Comparison of ENCODE assay signal across 8 cellular contexts in the genomic region with DNA sequence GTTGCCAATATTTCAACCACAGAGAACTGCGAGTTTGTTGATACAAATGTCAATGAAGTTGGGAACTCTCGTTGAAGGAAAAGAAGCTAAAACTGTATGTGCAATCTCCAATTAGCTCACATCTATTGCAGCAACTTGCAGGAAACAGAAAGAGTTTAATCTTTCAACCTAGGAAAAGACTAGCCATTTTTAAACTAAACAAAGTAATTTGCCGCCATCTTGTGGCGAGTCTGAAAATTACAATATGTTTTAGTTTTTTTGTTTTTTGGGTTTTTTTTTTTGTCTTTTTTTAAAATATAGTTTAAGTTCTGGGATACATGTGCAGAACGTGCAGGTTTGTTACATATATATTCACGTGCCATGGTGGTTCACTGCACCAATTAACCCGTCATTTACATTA.
DNase-seq lines count a peak whose midpoint lies in the region; ATAC-seq, FAIRE-seq and TF ChIP-seq lines count a peak whose summit lies in the region.

No MANE protein-coding gene starts in this region.

- no peak overlapping the region for H3K4me2 ChIP-seq in SK-N-SH
- no peak overlapping the region for H3K4me2 ChIP-seq in K562 (ENCODE audit: insufficient read depth, low read length)

- no TSS peak for BruUV-seq in K562 (replicated peaks; lab: Mats Ljungman, UMichigan)

- H3K9ac ChIP-seq in SK-N-SH (no peak overlapping the region), K562 (ENCODE audit: insufficient read depth in 1 of 2, low read depth in 2 of 2, low read length in 2 of 2) (no peak overlapping the region)

- no peaks in the 10 kb centered on the region for H3K9me2 ChIP-seq in SK-N-SH

- H3K36me3 ChIP-seq in SK-N-SH (replicated peaks in 1 of 2; ENCODE audit: control insufficient read depth in 1 of 2, insufficient read depth in 2 of 2, low read length in 1 of 2) (no peaks in the 10 kb centered on the region), K562 (ENCODE audit: control insufficient read depth, insufficient read depth, low read length) (no peaks in the 10 kb centered on the region)

- TF ChIP-seq RAD21 in SK-N-SH (IDR thresholded peaks at IDR 0.05; ENCODE audit: low read length) (peak; percentile 50), K562 (CRISPR knock-in tag; conservative IDR thresholded peaks at IDR 0.05 in 1 of 2, IDR thresholded peaks at IDR 0.05 in 1 of 2) (peak in 1 of 2 experiments; percentile 42; a peak in 2 of 4 replicates)

- no peaks in the 10 kb centered on the region for H3K79me2 ChIP-seq in SK-N-SH (ENCODE audit: insufficient read depth)
- no peaks in the 10 kb centered on the region for H3K79me2 ChIP-seq in K562 (ENCODE audit: control insufficient read depth, insufficient read depth, low read length)

- no peaks in the 10 kb centered on the region for H3K27me3 ChIP-seq in SK-N-SH (ENCODE audit: insufficient read depth)
- no peaks in the 10 kb centered on the region for H3K27me3 ChIP-seq in K562 (ENCODE audit: control insufficient read depth in 2 of 2, insufficient read depth in 2 of 2, low read length in 2 of 2)

- no peak; the same call in 2 of the 3 replicates for ATAC-seq in SK-N-SH treated with all-trans-retinoic acid at 6 μM for 48 hours
- ATAC-seq in K562, result no peak
- ATAC-seq in HG02678 (IDR thresholded peaks at IDR 0.05; ENCODE audit: unreplicated experiment), result no peak
- ATAC-seq in GM18861 (IDR thresholded peaks at IDR 0.05; ENCODE audit: unreplicated experiment), result no peak

- H3K9me1 ChIP-seq in K562 (ENCODE audit: control insufficient read depth, insufficient read depth, low read length), result no peaks in the 10 kb centered on the region

- FAIRE-seq in K562 (lab: Jason Lieb, UNC), result no peak

- POLR2A ChIA-PET in SK-N-SH (lab: Yijun Ruan, JAX) (no interaction called here), K562 (lab: Yijun Ruan, JAX) (no interaction called here)

- TF ChIP-seq CTCF in SK-N-SH (IDR thresholded peaks at IDR 0.05) (peak; percentile 68), K562 (IDR thresholded peaks at IDR 0.05 in 2 of 3, conservative IDR thresholded peaks at IDR 0.05 in 1 of 3; ENCODE audit: insufficient read depth in 2 of 3, low read depth in 1 of 3, low read length in 3 of 3) (peak in 1 of 3 experiments; percentile 49; a peak in 2 of 6 replicates)

- DNase-seq in SK-N-SH (no peak), NCI-H1092 treated with DMSO at 0.1 percent for 48 hours (lab: John Stamatoyannopoulos, UW) (peak; percentile 20), K562 (ENCODE audit: extremely low read depth in 1 of 4, low spot score in 3 of 4) (peak; percentile 3 to 16 (median 9)), midbrain (lab: John Stamatoyannopoulos, UW) (peak; percentile 35), mesenteric fat pad (ENCODE audit: low spot score) (no peak)

- no peaks in the 10 kb centered on the region for H3K4me1 ChIP-seq in SK-N-SH (ENCODE audit: control insufficient read depth in 1 of 2, insufficient read depth in 2 of 2, low read depth in 1 of 2, low read length in 1 of 2)
- H3K4me1 ChIP-seq in K562 (replicated peaks in 1 of 2; ENCODE audit: control insufficient read depth in 2 of 2, insufficient read depth in 2 of 2, low read length in 2 of 2), result no peaks in the 10 kb centered on the region

- H3K9me3 ChIP-seq in SK-N-SH (no peaks in the 10 kb centered on the region), K562 (replicated peaks; ENCODE audit: control insufficient read depth, insufficient read depth, low read depth, low read length) (no peaks in the 10 kb centered on the region)

- intact Hi-C loops in K562 (cut with micrococcal nuclease), result no loop called here

- H2AFZ ChIP-seq in SK-N-SH (ENCODE audit: low read depth) (no peak overlapping the region), K562 (ENCODE audit: low read depth, low read length) (no peak overlapping the region)

- H3K4me3 ChIP-seq in SK-N-SH (ENCODE audit: low read depth in 2 of 2, low read length in 1 of 2) (no peak overlapping the region), K562 (no peak overlapping the region)

- in situ Hi-C loops in K562 (cut with MboI), result no loop called here

- under 1% methylated on average over 7 of the region's 7 CpGs for WGBS in SK-N-SH (ENCODE audit: low lambda C conversion rate)
- WGBS in K562 (ENCODE audit: insufficient coverage, low coverage, missing lambda C conversion rate), result 0% methylated on average over 7 of the region's 7 CpGs

- CTCF ChIA-PET in SK-N-SH (lab: Yijun Ruan, JAX) (interaction anchor here (1.5 kb wide), 1 partner anchor 10 kb away, joined by 4 read pairs; no protein-coding TSS in a partner anchor), K562 (lab: Yijun Ruan, JAX; ENCODE audit: low intra/inter-chr PET ratio) (no interaction called here)

- no peaks in the 10 kb centered on the region for H4K20me1 ChIP-seq in SK-N-SH (ENCODE audit: insufficient read depth)
- no peaks in the 10 kb centered on the region for H4K20me1 ChIP-seq in K562 (replicated peaks; ENCODE audit: control insufficient read depth, insufficient read depth, low read length)

- H3F3A ChIP-seq in SK-N-SH (replicated peaks; ENCODE audit: insufficient read depth), result no peaks in the 10 kb centered on the region

- H3K27ac ChIP-seq in SK-N-SH (ENCODE audit: low read depth in 2 of 2, low read length in 1 of 2) (no peak overlapping the region), K562 (ENCODE audit: extremely low read depth, low read depth, low read length) (no peak overlapping the region)

- TF ChIP-seq POLR2A in K562 (conservative IDR thresholded peaks at IDR 0.05), result no peak

- no peak for TF ChIP-seq EP300 in SK-N-SH (IDR thresholded peaks at IDR 0.05; ENCODE audit: borderline replicate concordance in 1 of 2, low read depth in 1 of 2, low read length in 1 of 2)
- no peak for TF ChIP-seq EP300 in K562 (IDR thresholded peaks at IDR 0.05; ENCODE audit: low read length)

TF ChIP-seq in SK-N-SH, 30 proteins besides CTCF, POLR2A, EP300 and RAD21 (continues in another document):
- TF ChIP-seq EZH2phosphoT487 (IDR thresholded peaks at IDR 0.05; ENCODE audit: borderline replicate concordance, low read depth) (no peak), POLR2AphosphoS5 (IDR thresholded peaks at IDR 0.05; ENCODE audit: low read depth, low read length) (no peak), SMC3 (IDR thresholded peaks at IDR 0.05; ENCODE audit: low read depth, low read length) (no peak), TAF1 (IDR thresholded peaks at IDR 0.05; ENCODE audit: borderline replicate concordance, low read depth, low read length) (no peak), FOXJ3 (CRISPR knock-in tag; IDR thresholded peaks at IDR 0.05) (no peak)
- TF ChIP-seq, protein P1, sequence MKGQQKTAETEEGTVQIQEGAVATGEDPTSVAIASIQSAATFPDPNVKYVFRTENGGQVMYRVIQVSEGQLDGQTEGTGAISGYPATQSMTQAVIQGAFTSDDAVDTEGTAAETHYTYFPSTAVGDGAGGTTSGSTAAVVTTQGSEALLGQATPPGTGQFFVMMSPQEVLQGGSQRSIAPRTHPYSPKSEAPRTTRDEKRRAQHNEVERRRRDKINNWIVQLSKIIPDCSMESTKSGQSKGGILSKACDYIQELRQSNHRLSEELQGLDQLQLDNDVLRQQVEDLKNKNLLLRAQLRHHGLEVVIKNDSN (IDR thresholded peaks at IDR 0.05; ENCODE audit: borderline replicate concordance, low read depth), result no peak

TF ChIP-seq in SK-N-SH treated with all-trans-retinoic acid at 6 μM for 48 hours, 23 proteins besides CTCF, POLR2A, EP300 and RAD21 (continues in another document):
- TF ChIP-seq OSR1 (CRISPR knock-in tag; IDR thresholded peaks at IDR 0.05), result no peak
- no peak for TF ChIP-seq ZNF565 (CRISPR knock-in tag; conservative IDR thresholded peaks at IDR 0.05; ENCODE audit: low read depth)

TF ChIP-seq in K562, 482 proteins besides CTCF, POLR2A, EP300 and RAD21:
- no peak for TF ChIP-seq TARDBP (IDR thresholded peaks at IDR 0.05)
- TF ChIP-seq ZNF384 (IDR thresholded peaks at IDR 0.05; ENCODE audit: low read depth, low read length), result 0 out of 2 replicates have a peak, but pooled peaks have one; percentile 30
- TF ChIP-seq HNRNPK (IDR thresholded peaks at IDR 0.05; ENCODE audit: low read depth, low read length, poor library complexity, severe bottlenecking), result no peak
- TF ChIP-seq SNRNP70 (optimal IDR thresholded peaks at IDR 0.05; ENCODE audit: low read depth, low read length), result no peak
- no peak for TF ChIP-seq STAT5B (CRISPR knock-in tag; IDR thresholded peaks at IDR 0.05)

Comparison
In these comparisons a context has a peak if more than half of its experiments do, and no peak if none do; other contexts are left out.
1. DNase-seq: peak in NCI-H1092 treated with DMSO at 0.1 percent for 48 hours (single experiment), K562 (4 of 4) and midbrain (single experiment); none in SK-N-SH (single experiment) and mesenteric fat pad (single experiment).